ENCODE assay signal across 8 cellular contexts in the genomic region with DNA sequence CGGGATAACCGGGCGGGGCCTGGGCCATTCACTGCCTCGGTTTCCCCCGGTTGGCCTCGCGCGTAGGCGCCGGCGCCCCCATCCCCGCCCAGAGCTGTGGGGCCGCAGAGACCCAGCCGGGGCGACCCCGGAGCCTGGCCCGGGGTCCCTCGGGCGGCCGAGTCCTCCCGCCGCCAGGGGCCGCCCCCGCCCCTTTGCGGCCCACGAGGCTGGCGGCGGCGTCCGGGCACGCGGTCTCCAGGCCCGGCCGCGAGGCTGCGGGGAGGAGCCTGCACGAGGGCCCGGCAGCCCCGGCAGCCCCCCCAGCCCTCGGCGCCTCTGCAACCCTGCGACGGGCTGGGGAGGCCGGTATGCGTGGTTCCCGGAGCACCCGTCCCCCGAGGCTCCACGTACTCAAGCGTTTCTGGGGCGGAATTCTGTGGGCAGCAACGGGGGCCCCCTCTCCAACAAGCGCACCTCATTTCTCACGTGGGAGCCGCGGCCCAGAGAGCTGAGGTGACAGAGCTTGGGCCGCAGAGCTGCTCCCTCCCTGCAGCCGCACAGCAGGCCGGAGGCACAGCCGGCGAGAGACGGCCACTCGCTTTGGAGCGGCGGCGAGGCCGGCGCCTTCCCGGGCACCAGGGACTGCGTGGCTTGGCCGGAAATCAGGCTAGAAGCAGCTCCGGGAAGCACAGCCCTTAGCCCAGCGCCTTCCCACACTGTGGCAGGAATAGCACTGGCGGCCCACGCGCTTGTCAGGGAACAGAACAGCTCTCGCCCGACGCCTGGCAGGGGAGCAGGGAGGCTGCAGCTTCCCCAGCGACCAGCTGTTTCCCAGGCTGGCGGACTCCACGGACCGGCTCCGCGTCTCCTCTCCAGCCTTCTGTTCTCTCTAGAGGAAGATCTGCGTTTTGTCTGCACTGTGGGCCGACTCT. TPM values are rescaled to one million over a fixed set of nuclear protein-coding genes. Genes with fewer than 3 reads are reported as not detected.
DNase-seq lines count a peak whose midpoint lies in the region; ATAC-seq and TF ChIP-seq lines count a peak whose summit lies in the region.

No MANE protein-coding gene starts in this region.

- TF ChIP-seq CTCF in nephron (IDR thresholded peaks at IDR 0.05; ENCODE audit: unreplicated experiment in 3 of 3) (peak in 1 of 3 experiments; percentile 26), tibial artery (IDR thresholded peaks at IDR 0.05) (no peak)

- intact Hi-C loops in tibial artery (cut with DNase I; ENCODE audit: low total_unique reads) = no loop called here

- H3K9me3 ChIP-seq in tibial artery = no peaks in the 10 kb centered on the region

- H3K36me3 Mint-ChIP-seq in activated T-cell treated with anti-CD3 and anti-CD28 coated beads, Interleukin-2, amount 50 U/mL, for 72 hours (ENCODE audit: insufficient read depth in 2 of 2) = peaks cover 7 to 8% of the 10 kb centered on the region in 2 donors
- H3K36me3 Mint-ChIP-seq in nephron (ENCODE audit: low read depth) = peaks cover 16% of the 10 kb centered on the region

- peak; percentile 12 to 15 for ATAC-seq in activated T-cell treated with anti-CD3 and anti-CD28 coated beads, Interleukin-2, amount 50 U/mL, for 72 hours (replicated peaks in 1 of 2)
- no peak for ATAC-seq in GM21825 (IDR thresholded peaks at IDR 0.05; ENCODE audit: unreplicated experiment)

- H3K27me3 ChIP-seq in tibial artery = no peaks in the 10 kb centered on the region

- H3K4me3 ChIP-seq in tibial artery = peak overlapping the region; percentile 49 to 72

- peak overlapping the region; percentile 96 for H3K27ac Mint-ChIP-seq in activated T-cell treated with anti-CD3 and anti-CD28 coated beads, Interleukin-2, amount 50 U/mL, for 72 hours
- H3K27ac Mint-ChIP-seq in nephron = peak overlapping the region in 2 of 3 experiments; percentile 62 to 78

- peaks cover 66% of the 10 kb centered on the region for H3K4me1 Mint-ChIP-seq in activated T-cell treated with anti-CD3 and anti-CD28 coated beads, Interleukin-2, amount 50 U/mL, for 72 hours (ENCODE audit: low read depth)
- peaks cover 17% of the 10 kb centered on the region for H3K4me1 Mint-ChIP-seq in nephron

- H3K4me1 ChIP-seq in tibial artery = peaks cover 5 to 35% (median 27%) of the 10 kb centered on the region in 4 donors

- H3K27ac ChIP-seq in tibial artery = peak overlapping the region; percentile 52 to 71

- H3K9me3 Mint-ChIP-seq in activated T-cell treated with anti-CD3 and anti-CD28 coated beads, Interleukin-2, amount 50 U/mL, for 72 hours = no peaks in the 10 kb centered on the region
- H3K9me3 Mint-ChIP-seq in nephron = no peaks in the 10 kb centered on the region

- no peaks in the 10 kb centered on the region for H3K27me3 Mint-ChIP-seq in activated T-cell treated with anti-CD3 and anti-CD28 coated beads, Interleukin-2, amount 50 U/mL, for 72 hours (ENCODE audit: low read depth)
- H3K27me3 Mint-ChIP-seq in nephron (ENCODE audit: low read depth) = peaks cover 3% of the 10 kb centered on the region

- peak overlapping the region; percentile 93 to 96 for H3K4me3 Mint-ChIP-seq in activated T-cell treated with anti-CD3 and anti-CD28 coated beads, Interleukin-2, amount 50 U/mL, for 72 hours
- peak overlapping the region; percentile 78 to 83 (median 82) for H3K4me3 Mint-ChIP-seq in nephron

- peak; percentile 17 for DNase-seq in NCI-H2029 (lab: John Stamatoyannopoulos, UW)
- DNase-seq in NCI-H2029 treated with DMSO at 0.1 percent for 48 hours (lab: John Stamatoyannopoulos, UW) = no peak
- DNase-seq in NCI-H2171 treated with DMSO at 0.1 percent for 48 hours (lab: John Stamatoyannopoulos, UW) = peak; percentile 70
- peak; percentile 66 to 70 for DNase-seq in activated T-cell treated with anti-CD3 and anti-CD28 coated beads, Interleukin-2, amount 50 U/mL, for 72 hours
- peak; percentile 25 for DNase-seq in fibroblast of peridontal ligament (ENCODE audit: extremely low read depth)
- peak; percentile 70 to 85 for DNase-seq in tibial artery

- H3K36me3 ChIP-seq in tibial artery = peaks cover 0 to 34% (median 31%) of the 10 kb centered on the region in 3 donors

RNA-seq across cellular contexts. Expression of a gene that starts 0.9 kb away (rescaled TPM):
- total RNA-seq in activated T-cell treated with anti-CD3 and anti-CD28 coated beads, Interleukin-2, amount 50 U/mL, for 72 hours = 100 to 1,000 TPM; 227 to 324 TPM

RNA-seq across cellular contexts. Expression of a gene that starts 40.8 kb away (rescaled TPM):
- 10 to 100 TPM; 71.7 to 77.7 TPM for total RNA-seq in activated T-cell treated with anti-CD3 and anti-CD28 coated beads, Interleukin-2, amount 50 U/mL, for 72 hours
